ENCODE assay signal across 9 cellular contexts in the genomic region with DNA sequence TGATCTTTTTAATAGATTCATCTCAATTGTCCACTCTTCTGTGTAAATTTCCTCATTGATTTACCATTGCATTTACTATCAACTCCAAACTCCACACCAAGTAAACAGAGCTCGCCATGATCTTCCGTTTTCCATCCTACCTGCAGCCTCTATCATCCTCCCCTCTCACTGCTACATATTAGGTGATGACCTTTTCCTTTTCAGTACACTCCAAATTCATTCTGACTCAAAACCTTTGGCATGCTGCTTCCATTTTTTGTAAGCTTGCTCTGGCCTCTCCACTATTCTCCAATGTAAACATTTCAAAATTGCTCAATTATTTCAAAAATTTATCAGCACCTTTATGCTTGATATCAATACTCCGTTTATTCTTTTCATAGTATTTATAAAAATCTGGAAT. TPM values are rescaled to one million over a fixed set of nuclear protein-coding genes. Genes with fewer than 3 reads are reported as not detected.
"Had no signal": no experiment of that assay in that cellular context is flagged by ENCODE, and none has a peak within 500 bp of the region (broad histone marks: within the 10 kb centered on the region; RNA-seq: fewer than 3 reads in every experiment).

No MANE protein-coding gene starts in this region.

- FAIRE-seq: H1, H54, K562 had no signal

- H2AFZ ChIP-seq: GM23338 had no signal

- H3K4me1 Mint-ChIP-seq: GM23338 had no signal

- H3K27ac Mint-ChIP-seq: GM23338, H9 had no signal

- ATAC-seq: GM23338, K562 had no signal

- H3K27ac ChIP-seq: HL-60 had no signal

- H3K9me3 Mint-ChIP-seq: GM23338, H9 had no signal

- DNase-seq: H9, HCEC 1CT, IMR-90 had no signal

- H3K4me2 ChIP-seq: GM23338 had no signal

- H3K4me3 Mint-ChIP-seq: GM23338, H9 had no signal

- H3K4me3 ChIP-seq: GM23338, K562 had no signal

RNA-seq across cellular contexts. Expression of gene PZP, which starts 40.2 kb away (rescaled TPM):
- total RNA-seq: GM23338, H1, H9, HT1080, IMR-90, K562 had no signal
- polyA plus RNA-seq: IMR-90 had no signal
